Comparison of ENCODE assay signal across 5 cellular contexts in genomic region chr6:42202131-42202915, GRCh38. TPM values are rescaled to one million over a fixed set of nuclear protein-coding genes. Genes with fewer than 3 reads are reported as not detected.
"Had no signal": no experiment of that assay in that cellular context is flagged by ENCODE, and none has a peak within 500 bp of the region (broad histone marks: within the 10 kb centered on the region; RNA-seq: fewer than 3 reads in every experiment).

No MANE protein-coding gene starts in this region.

RNA-seq across cellular contexts. Expression of gene GUCA1A, which starts 29.2 kb away (rescaled TPM):
- total RNA-seq: activated CD4-positive, alpha-beta memory T cell treated with anti-CD3 and anti-CD28 coated beads, Interleukin-2, amount 10 ng/mL, durations not matched to agents 7 days and 5 days; aorta; MCF 10A; PC-9; SJCRH30 had no signal
- polyA plus RNA-seq: aorta had no signal

RNA-seq across cellular contexts. Expression of gene C6orf132, which starts 59.9 kb away (rescaled TPM):
- total RNA-seq: SJCRH30 had no signal
